ENCODE assay signal across 1 cellular context in the genomic region with DNA sequence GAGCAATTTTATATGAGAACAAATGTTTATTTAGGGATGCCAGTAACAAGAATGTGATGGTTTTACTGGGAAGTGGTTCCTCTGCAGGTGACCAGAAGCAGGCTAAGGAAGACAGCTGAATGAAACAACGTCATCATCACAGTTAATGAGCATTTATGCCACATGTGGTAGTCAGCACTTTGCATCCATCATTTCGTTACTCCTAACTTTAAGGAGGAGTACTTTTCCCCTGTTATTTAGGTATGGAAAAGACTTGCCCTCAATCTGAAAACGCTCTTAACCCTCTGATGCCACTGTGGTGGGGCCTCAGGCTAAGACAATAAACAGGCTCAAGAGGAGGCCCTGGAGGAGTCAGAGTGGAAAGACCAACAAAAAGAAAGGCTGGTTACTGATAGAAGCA.
TF ChIP-seq lines count a peak whose summit lies in the region.

No MANE protein-coding gene starts in this region.

TF ChIP-seq in K562, 482 proteins besides CTCF, POLR2A, EP300 and RAD21:
- no peak for TF ChIP-seq KHSRP (IDR thresholded peaks at IDR 0.05)
- no peak for TF ChIP-seq ZNF239 (CRISPR knock-in tag; IDR thresholded peaks at IDR 0.05)
- no peak for TF ChIP-seq ZNF146 (CRISPR knock-in tag; IDR thresholded peaks at IDR 0.05; ENCODE audit: unreplicated experiment)
- TF ChIP-seq, protein P1, sequence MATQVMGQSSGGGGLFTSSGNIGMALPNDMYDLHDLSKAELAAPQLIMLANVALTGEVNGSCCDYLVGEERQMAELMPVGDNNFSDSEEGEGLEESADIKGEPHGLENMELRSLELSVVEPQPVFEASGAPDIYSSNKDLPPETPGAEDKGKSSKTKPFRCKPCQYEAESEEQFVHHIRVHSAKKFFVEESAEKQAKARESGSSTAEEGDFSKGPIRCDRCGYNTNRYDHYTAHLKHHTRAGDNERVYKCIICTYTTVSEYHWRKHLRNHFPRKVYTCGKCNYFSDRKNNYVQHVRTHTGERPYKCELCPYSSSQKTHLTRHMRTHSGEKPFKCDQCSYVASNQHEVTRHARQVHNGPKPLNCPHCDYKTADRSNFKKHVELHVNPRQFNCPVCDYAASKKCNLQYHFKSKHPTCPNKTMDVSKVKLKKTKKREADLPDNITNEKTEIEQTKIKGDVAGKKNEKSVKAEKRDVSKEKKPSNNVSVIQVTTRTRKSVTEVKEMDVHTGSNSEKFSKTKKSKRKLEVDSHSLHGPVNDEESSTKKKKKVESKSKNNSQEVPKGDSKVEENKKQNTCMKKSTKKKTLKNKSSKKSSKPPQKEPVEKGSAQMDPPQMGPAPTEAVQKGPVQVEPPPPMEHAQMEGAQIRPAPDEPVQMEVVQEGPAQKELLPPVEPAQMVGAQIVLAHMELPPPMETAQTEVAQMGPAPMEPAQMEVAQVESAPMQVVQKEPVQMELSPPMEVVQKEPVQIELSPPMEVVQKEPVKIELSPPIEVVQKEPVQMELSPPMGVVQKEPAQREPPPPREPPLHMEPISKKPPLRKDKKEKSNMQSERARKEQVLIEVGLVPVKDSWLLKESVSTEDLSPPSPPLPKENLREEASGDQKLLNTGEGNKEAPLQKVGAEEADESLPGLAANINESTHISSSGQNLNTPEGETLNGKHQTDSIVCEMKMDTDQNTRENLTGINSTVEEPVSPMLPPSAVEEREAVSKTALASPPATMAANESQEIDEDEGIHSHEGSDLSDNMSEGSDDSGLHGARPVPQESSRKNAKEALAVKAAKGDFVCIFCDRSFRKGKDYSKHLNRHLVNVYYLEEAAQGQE (CRISPR knock-in tag; IDR thresholded peaks at IDR 0.05; ENCODE audit: low read depth): no peak
- TF ChIP-seq SPI1 (IDR thresholded peaks at IDR 0.05; ENCODE audit: borderline replicate concordance, low read depth, low read length): no peak
- TF ChIP-seq OTX1 (CRISPR knock-in tag; IDR thresholded peaks at IDR 0.05): no peak
- TF ChIP-seq SRSF7 (optimal IDR thresholded peaks at IDR 0.05; ENCODE audit: low read depth, low read length): no peak
- TF ChIP-seq MCM3 (IDR thresholded peaks at IDR 0.05): no peak
- no peak for TF ChIP-seq PRMT5 (CRISPR knock-in tag; IDR thresholded peaks at IDR 0.05)
- TF ChIP-seq, protein P2, sequence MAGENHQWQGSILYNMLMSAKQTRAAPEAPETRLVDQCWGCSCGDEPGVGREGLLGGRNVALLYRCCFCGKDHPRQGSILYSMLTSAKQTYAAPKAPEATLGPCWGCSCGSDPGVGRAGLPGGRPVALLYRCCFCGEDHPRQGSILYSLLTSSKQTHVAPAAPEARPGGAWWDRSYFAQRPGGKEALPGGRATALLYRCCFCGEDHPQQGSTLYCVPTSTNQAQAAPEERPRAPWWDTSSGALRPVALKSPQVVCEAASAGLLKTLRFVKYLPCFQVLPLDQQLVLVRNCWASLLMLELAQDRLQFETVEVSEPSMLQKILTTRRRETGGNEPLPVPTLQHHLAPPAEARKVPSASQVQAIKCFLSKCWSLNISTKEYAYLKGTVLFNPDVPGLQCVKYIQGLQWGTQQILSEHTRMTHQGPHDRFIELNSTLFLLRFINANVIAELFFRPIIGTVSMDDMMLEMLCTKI (IDR thresholded peaks at IDR 0.05; ENCODE audit: partially characterized antibody): no peak
- no peak for TF ChIP-seq ZNF133 (CRISPR knock-in tag; IDR thresholded peaks at IDR 0.05)
- no peak for TF ChIP-seq ZNF23 (CRISPR knock-in tag; IDR thresholded peaks at IDR 0.05)
- TF ChIP-seq CSDE1 (IDR thresholded peaks at IDR 0.05): no peak
- TF ChIP-seq, protein P3, sequence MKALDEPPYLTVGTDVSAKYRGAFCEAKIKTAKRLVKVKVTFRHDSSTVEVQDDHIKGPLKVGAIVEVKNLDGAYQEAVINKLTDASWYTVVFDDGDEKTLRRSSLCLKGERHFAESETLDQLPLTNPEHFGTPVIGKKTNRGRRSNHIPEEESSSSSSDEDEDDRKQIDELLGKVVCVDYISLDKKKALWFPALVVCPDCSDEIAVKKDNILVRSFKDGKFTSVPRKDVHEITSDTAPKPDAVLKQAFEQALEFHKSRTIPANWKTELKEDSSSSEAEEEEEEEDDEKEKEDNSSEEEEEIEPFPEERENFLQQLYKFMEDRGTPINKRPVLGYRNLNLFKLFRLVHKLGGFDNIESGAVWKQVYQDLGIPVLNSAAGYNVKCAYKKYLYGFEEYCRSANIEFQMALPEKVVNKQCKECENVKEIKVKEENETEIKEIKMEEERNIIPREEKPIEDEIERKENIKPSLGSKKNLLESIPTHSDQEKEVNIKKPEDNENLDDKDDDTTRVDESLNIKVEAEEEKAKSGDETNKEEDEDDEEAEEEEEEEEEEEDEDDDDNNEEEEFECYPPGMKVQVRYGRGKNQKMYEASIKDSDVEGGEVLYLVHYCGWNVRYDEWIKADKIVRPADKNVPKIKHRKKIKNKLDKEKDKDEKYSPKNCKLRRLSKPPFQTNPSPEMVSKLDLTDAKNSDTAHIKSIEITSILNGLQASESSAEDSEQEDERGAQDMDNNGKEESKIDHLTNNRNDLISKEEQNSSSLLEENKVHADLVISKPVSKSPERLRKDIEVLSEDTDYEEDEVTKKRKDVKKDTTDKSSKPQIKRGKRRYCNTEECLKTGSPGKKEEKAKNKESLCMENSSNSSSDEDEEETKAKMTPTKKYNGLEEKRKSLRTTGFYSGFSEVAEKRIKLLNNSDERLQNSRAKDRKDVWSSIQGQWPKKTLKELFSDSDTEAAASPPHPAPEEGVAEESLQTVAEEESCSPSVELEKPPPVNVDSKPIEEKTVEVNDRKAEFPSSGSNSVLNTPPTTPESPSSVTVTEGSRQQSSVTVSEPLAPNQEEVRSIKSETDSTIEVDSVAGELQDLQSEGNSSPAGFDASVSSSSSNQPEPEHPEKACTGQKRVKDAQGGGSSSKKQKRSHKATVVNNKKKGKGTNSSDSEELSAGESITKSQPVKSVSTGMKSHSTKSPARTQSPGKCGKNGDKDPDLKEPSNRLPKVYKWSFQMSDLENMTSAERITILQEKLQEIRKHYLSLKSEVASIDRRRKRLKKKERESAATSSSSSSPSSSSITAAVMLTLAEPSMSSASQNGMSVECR (CRISPR knock-in tag; IDR thresholded peaks at IDR 0.05): no peak
- TF ChIP-seq, protein P4, sequence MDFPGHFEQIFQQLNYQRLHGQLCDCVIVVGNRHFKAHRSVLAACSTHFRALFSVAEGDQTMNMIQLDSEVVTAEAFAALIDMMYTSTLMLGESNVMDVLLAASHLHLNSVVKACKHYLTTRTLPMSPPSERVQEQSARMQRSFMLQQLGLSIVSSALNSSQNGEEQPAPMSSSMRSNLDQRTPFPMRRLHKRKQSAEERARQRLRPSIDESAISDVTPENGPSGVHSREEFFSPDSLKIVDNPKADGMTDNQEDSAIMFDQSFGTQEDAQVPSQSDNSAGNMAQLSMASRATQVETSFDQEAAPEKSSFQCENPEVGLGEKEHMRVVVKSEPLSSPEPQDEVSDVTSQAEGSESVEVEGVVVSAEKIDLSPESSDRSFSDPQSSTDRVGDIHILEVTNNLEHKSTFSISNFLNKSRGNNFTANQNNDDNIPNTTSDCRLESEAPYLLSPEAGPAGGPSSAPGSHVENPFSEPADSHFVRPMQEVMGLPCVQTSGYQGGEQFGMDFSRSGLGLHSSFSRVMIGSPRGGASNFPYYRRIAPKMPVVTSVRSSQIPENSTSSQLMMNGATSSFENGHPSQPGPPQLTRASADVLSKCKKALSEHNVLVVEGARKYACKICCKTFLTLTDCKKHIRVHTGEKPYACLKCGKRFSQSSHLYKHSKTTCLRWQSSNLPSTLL (IDR thresholded peaks at IDR 0.05): no peak
- no peak for TF ChIP-seq ZNF764 (CRISPR knock-in tag; IDR thresholded peaks at IDR 0.05; ENCODE audit: low read depth)
